9 cellular contexts compared by ENCODE assay signal in genomic region chr11:1573077-1573846, GRCh38. TPM values are rescaled to one million over a fixed set of nuclear protein-coding genes. Genes with fewer than 3 reads are reported as not detected.
DNase-seq lines count a peak whose midpoint lies in the region; ATAC-seq and TF ChIP-seq lines count a peak whose summit lies in the region.
"Had no signal": no experiment of that assay in that cellular context is flagged by ENCODE, and none has a peak within 500 bp of the region (broad histone marks: within the 10 kb centered on the region; RNA-seq: fewer than 3 reads in every experiment).

No MANE protein-coding gene starts in this region.

- H3K23me2 ChIP-seq in H9 (ENCODE audit: insufficient read length, low read depth, low read length, poor library complexity, severe bottlenecking), result peaks cover 22% of the 10 kb centered on the region

- H3K9me3 ChIP-seq in H9 (ENCODE audit: control insufficient read depth, low read depth, low read length) (no peaks in the 10 kb centered on the region), SU-DHL-6 (ENCODE audit: insufficient read depth, low read length) (no peaks in the 10 kb centered on the region), trophoblast cell (ENCODE audit: insufficient read depth, low read depth, low read length) (no peaks in the 10 kb centered on the region)

- no peak overlapping the region for H4K5ac ChIP-seq in H9 (ENCODE audit: insufficient read length, low read depth, low read length)

- peaks cover 3% of the 10 kb centered on the region in 2 experiments for H3K9me3 Mint-ChIP-seq in H9

- H3K27me3 Mint-ChIP-seq in H9 (ENCODE audit: low read depth), result peaks cover 79% of the 10 kb centered on the region

- no peak overlapping the region for H3T11ph ChIP-seq in H9 (ENCODE audit: low read length)

- H3K79me1 ChIP-seq in H9 (ENCODE audit: insufficient read depth, low read depth, low read length, poor library complexity, severe bottlenecking) (no peaks in the 10 kb centered on the region), trophoblast cell (ENCODE audit: low read length) (peaks cover 11% of the 10 kb centered on the region)

- H2AFZ ChIP-seq in H9 (ENCODE audit: low read length), result no peak overlapping the region
- H2AFZ ChIP-seq in SU-DHL-6 (ENCODE audit: low read depth, low read length, severe bottlenecking), result no peak overlapping the region
- no peak overlapping the region for H2AFZ ChIP-seq in trophoblast cell (ENCODE audit: insufficient read depth, low read length, poor library complexity)

- ATAC-seq in HG03571 (IDR thresholded peaks at IDR 0.05; ENCODE audit: unreplicated experiment), result no peak

- H3K4me2 ChIP-seq in H9 (ENCODE audit: insufficient read depth, insufficient read length, low read length) (peak overlapping the region; percentile 54), SU-DHL-6 (ENCODE audit: low read depth, low read length, poor library complexity, severe bottlenecking) (peak overlapping the region; percentile 68), trophoblast cell (ENCODE audit: low read length) (peak overlapping the region; percentile 91)

- TF ChIP-seq CTCF in H9 (conservative IDR thresholded peaks at IDR 0.05) (no peak), SU-DHL-6 (IDR thresholded peaks at IDR 0.05; ENCODE audit: insufficient read depth, low read length, poor library complexity, severe bottlenecking) (no peak), epithelial cell of esophagus (IDR thresholded peaks at IDR 0.05; ENCODE audit: insufficient read depth, low read depth, low read length, missing control alignments) (no peak)

- H3K4me1 ChIP-seq in H9 (ENCODE audit: insufficient read depth, low read length) (no peaks in the 10 kb centered on the region), trophoblast cell (ENCODE audit: control insufficient read depth in 1 of 2, insufficient read depth in 2 of 2, low read length in 2 of 2) (peaks cover 8 to 19% of the 10 kb centered on the region in 2 experiments)

- H3K4me3 Mint-ChIP-seq in H9, result peak overlapping the region; percentile 41 to 63; a peak in 4 of 5 replicates

- no peak overlapping the region for H2BK15ac ChIP-seq in H9 (ENCODE audit: low read depth, low read length)

- no CpG with 5 or more reads among the region's 35 CpGs for WGBS in H9 (ENCODE audit: extremely low coverage, insufficient read length, low lambda C conversion rate)
- no CpG with 5 or more reads among the region's 35 CpGs for WGBS in trophoblast cell (ENCODE audit: extremely low coverage, insufficient coverage, insufficient read length)

- H2BK5ac ChIP-seq in H9 (ENCODE audit: insufficient read length, low read length), result no peak overlapping the region
- no peak overlapping the region for H2BK5ac ChIP-seq in trophoblast cell (ENCODE audit: low read depth, low read length, poor library complexity)

- H4K91ac ChIP-seq in H9 (ENCODE audit: insufficient read length, low read depth, low read length), result no peak overlapping the region
- peak overlapping the region; percentile 81 for H4K91ac ChIP-seq in trophoblast cell (ENCODE audit: low read depth, low read length)

- H3K18ac ChIP-seq in H9 (ENCODE audit: insufficient read length, low read depth, low read length) (peak overlapping the region; percentile 66), trophoblast cell (ENCODE audit: low read length) (no peak overlapping the region)

- no peaks in the 10 kb centered on the region for H3K36me3 ChIP-seq in SU-DHL-6 (ENCODE audit: low read length)
- peaks cover 3 to 5% of the 10 kb centered on the region in 2 experiments for H3K36me3 ChIP-seq in trophoblast cell (ENCODE audit: control insufficient read depth in 1 of 2, insufficient read depth in 2 of 2, low read length in 2 of 2)

- peaks cover 19% of the 10 kb centered on the region for H3K27me3 ChIP-seq in H9 (ENCODE audit: insufficient read depth, low read length)
- H3K27me3 ChIP-seq in SU-DHL-6 (ENCODE audit: low read length), result no peaks in the 10 kb centered on the region
- H3K27me3 ChIP-seq in trophoblast cell (ENCODE audit: insufficient read depth, low read length), result peaks cover 19% of the 10 kb centered on the region

- H2BK12ac ChIP-seq in H9 (ENCODE audit: insufficient read length, low read depth, low read length) (no peak overlapping the region), trophoblast cell (ENCODE audit: low read length) (no peak overlapping the region)

- H3K4me1 Mint-ChIP-seq in H9, result peaks cover 17 to 31% of the 10 kb centered on the region in 2 experiments

- H4K20me1 ChIP-seq in H9 (ENCODE audit: control insufficient read depth, insufficient read depth, insufficient read length), result no peaks in the 10 kb centered on the region
- no peaks in the 10 kb centered on the region for H4K20me1 ChIP-seq in SU-DHL-6 (ENCODE audit: low read depth, low read length)

- H3K9me2 ChIP-seq in SU-DHL-6 (replicated peaks; ENCODE audit: insufficient read depth, low read length), result no peaks in the 10 kb centered on the region

- H2BK120ac ChIP-seq in H9 (ENCODE audit: low read depth, low read length, poor library complexity, severe bottlenecking) (no peak overlapping the region), trophoblast cell (ENCODE audit: insufficient read depth, low read length, poor library complexity) (no peak overlapping the region)

- no peak overlapping the region for H3K14ac ChIP-seq in H9 (ENCODE audit: insufficient read depth, low read length)
- H3K14ac ChIP-seq in trophoblast cell (ENCODE audit: low read length), result no peak overlapping the region

- no peaks in the 10 kb centered on the region for H3F3A ChIP-seq in SU-DHL-6 (ENCODE audit: insufficient read depth)

- H4K8ac ChIP-seq in H9 (replicated peaks; ENCODE audit: insufficient read length, low read depth, low read length), result no peak overlapping the region
- no peak overlapping the region for H4K8ac ChIP-seq in trophoblast cell (ENCODE audit: low read depth, low read length)

- no peak for DNase-seq in H9
- DNase-seq in epithelial cell of esophagus (ENCODE audit: low read depth), result peak; percentile 41
- DNase-seq in trophoblast cell, result no peak
- no peak for DNase-seq in KG1 (lab: John Stamatoyannopoulos, UW)
- no peak for DNase-seq in epidermal melanocyte (ENCODE audit: insufficient read length, low spot score)
- no peak for DNase-seq in NOMO-1 treated with DMSO at 0.1 percent for 48 hours (lab: John Stamatoyannopoulos, UW; ENCODE audit: unreplicated experiment)

- H3K9ac ChIP-seq in H9 (ENCODE audit: extremely low read depth, insufficient read length, low read length) (no peak overlapping the region), SU-DHL-6 (ENCODE audit: low read length) (peak overlapping the region; percentile 51; the same call in 1 of the 2 replicates), trophoblast cell (ENCODE audit: low read length) (no peak overlapping the region)

- peaks cover 0 to 3% (median 0%) of the 10 kb centered on the region in 3 experiments; a peak in 3 of 7 replicates for H3K36me3 Mint-ChIP-seq in H9 (ENCODE audit: insufficient read depth in 1 of 3, low read depth in 3 of 3)

- H2BK20ac ChIP-seq in H9 (ENCODE audit: low read depth, low read length, poor library complexity, severe bottlenecking), result no peak overlapping the region

- peak overlapping the region; percentile 53 for H3K4me3 ChIP-seq in SU-DHL-6 (ENCODE audit: insufficient read depth, low read length, poor library complexity, severe bottlenecking)
- peak overlapping the region; percentile 25 for H3K4me3 ChIP-seq in epithelial cell of esophagus (ENCODE audit: low read length)
- peak overlapping the region; percentile 76 for H3K4me3 ChIP-seq in trophoblast cell (ENCODE audit: low read depth, low read length)

- H2AK5ac ChIP-seq in H9 (ENCODE audit: insufficient read length, low read length) (no peak overlapping the region), trophoblast cell (ENCODE audit: low read length) (no peak overlapping the region)

- no peak overlapping the region for H3K56ac ChIP-seq in H9 (ENCODE audit: insufficient read length, low read depth, low read length)

- no peak overlapping the region for H3K4ac ChIP-seq in H9 (ENCODE audit: low read depth, low read length)
- no peak overlapping the region for H3K4ac ChIP-seq in trophoblast cell (ENCODE audit: low read depth, low read length)

- H3K23ac ChIP-seq in H9 (ENCODE audit: insufficient read length, low read depth, low read length) (no peak overlapping the region), trophoblast cell (ENCODE audit: low read length) (no peak overlapping the region)

- H3K79me2 ChIP-seq in H9 (ENCODE audit: insufficient read depth, low read length) (no peaks in the 10 kb centered on the region), SU-DHL-6 (ENCODE audit: insufficient read depth, low read length) (no peaks in the 10 kb centered on the region), trophoblast cell (ENCODE audit: control insufficient read depth, insufficient read depth, low read length, poor library complexity) (peaks cover 9% of the 10 kb centered on the region)

- H3K27ac Mint-ChIP-seq in H9, result no peak overlapping the region

- H3K27ac ChIP-seq in H9 (ENCODE audit: insufficient read length, low read depth, low read length) (no peak overlapping the region), SU-DHL-6 (ENCODE audit: low read depth, low read length) (no peak overlapping the region), trophoblast cell (ENCODE audit: low read depth, low read length) (no peak overlapping the region)

- no peak overlapping the region for H4K12ac ChIP-seq in trophoblast cell (ENCODE audit: low read depth, low read length)

RNA-seq across cellular contexts. Expression of gene DUSP8, which starts 1.2 kb away (rescaled TPM):
- 3.2 and 4.4 TPM in 2 replicates for total RNA-seq in H9 (2021)
- polyA plus RNA-seq in trophoblast cell (2013), result 29.7 and 31.2 TPM in 2 replicates

RNA-seq across cellular contexts. Expression of gene KRTAP5-1, which starts 11.8 kb away (rescaled TPM):
- total RNA-seq in H9 (2021), result not detected in 2 replicates
- not detected in 2 replicates for polyA plus RNA-seq in trophoblast cell (2013)
- total RNA-seq: fibroblast of villous mesenchyme had no signal

RNA-seq across cellular contexts. Expression of gene KRTAP5-2, which starts 24.8 kb away (rescaled TPM):
- total RNA-seq in H9 (2021), result not detected in 2 replicates
- not detected in 2 replicates for polyA plus RNA-seq in trophoblast cell (2013)
- total RNA-seq: fibroblast of villous mesenchyme had no signal

RNA-seq across cellular contexts. Expression of gene KRTAP5-3, which starts 35.0 kb away (rescaled TPM):
- total RNA-seq in H9 (2021), result not detected in 2 replicates
- polyA plus RNA-seq in trophoblast cell (2013), result not detected in 2 replicates
- total RNA-seq: fibroblast of villous mesenchyme had no signal

RNA-seq across cellular contexts. Expression of gene KRTAP5-4, which starts 48.7 kb away (rescaled TPM):
- not detected in 2 replicates for total RNA-seq in H9 (2021)
- polyA plus RNA-seq in trophoblast cell (2013), result not detected in 2 replicates
- total RNA-seq: fibroblast of villous mesenchyme had no signal

Comparison
In these comparisons a context has a peak if more than half of its experiments do, and no peak if none do; other contexts are left out.
1. H3K4me3 ChIP-seq: peak in every context shown above with its lines; median percentile 76 in trophoblast cell; 53 in SU-DHL-6; 25 in epithelial cell of esophagus.